In genomic region chr12:72889791-72890190, GRCh38 we compare ENCODE assay signal across 27 cellular contexts.
"Had no signal": no experiment of that assay in that cellular context is flagged by ENCODE, and none has a peak within 500 bp of the region (broad histone marks: within the 10 kb centered on the region; RNA-seq: fewer than 3 reads in every experiment).

No MANE protein-coding gene starts in this region.

- H3K4me1 Mint-ChIP-seq: immature natural killer cell; naive thymus-derived CD4-positive, alpha-beta T cell; stimulated activated naive B cell treated with anti-CD40 and anti-IgM and Interleukin-4, amounts not matched to agents 10 μg/mL and 1 μg/mL and 100 μg/mL, for 72 hours had no signal

- H3K4me3 ChIP-seq: left lung, lower lobe of right lung, mucosa of descending colon, ovary, right atrium auricular region, right lobe of liver, stomach, testis, thyroid gland, upper lobe of right lung had no signal

- FAIRE-seq: islet of Langerhans, kidney, urothelium cell line had no signal

- H3K9me3 ChIP-seq: left lung, lower lobe of right lung, ovary, right atrium auricular region, right lobe of liver, stomach, testis, thyroid gland, upper lobe of right lung had no signal

- H3K27ac ChIP-seq: left lung, lower lobe of right lung, ovary, right atrium auricular region, right lobe of liver, stomach, testis, thyroid gland, upper lobe of right lung had no signal

- H3K4me3 Mint-ChIP-seq: immature natural killer cell; naive thymus-derived CD4-positive, alpha-beta T cell; natural killer cell treated with Interleukin-12 subunit alpha and Interleukin-12 subunit beta and Interleukin-15 and Interleukin-18, amount 100 ng/mL, for 72 hours; stimulated activated naive B cell treated with anti-CD40 and anti-IgM and Interleukin-4, amounts not matched to agents 10 μg/mL and 1 μg/mL and 100 μg/mL, for 72 hours had no signal

- H3K27me3 ChIP-seq: left lung, ovary, right atrium auricular region, right lobe of liver, stomach, testis, thyroid gland, upper lobe of right lung had no signal

- H3K36me3 Mint-ChIP-seq: immature natural killer cell; naive thymus-derived CD4-positive, alpha-beta T cell; natural killer cell treated with Interleukin-12 subunit alpha and Interleukin-12 subunit beta and Interleukin-15 and Interleukin-18, amount 100 ng/mL, for 72 hours; stimulated activated naive B cell treated with anti-CD40 and anti-IgM and Interleukin-4, amounts not matched to agents 10 μg/mL and 1 μg/mL and 100 μg/mL, for 72 hours had no signal

- H3K27ac Mint-ChIP-seq: immature natural killer cell; naive thymus-derived CD4-positive, alpha-beta T cell; natural killer cell treated with Interleukin-12 subunit alpha and Interleukin-12 subunit beta and Interleukin-15 and Interleukin-18, amount 100 ng/mL, for 72 hours; progenitor cell of endocrine pancreas; stimulated activated naive B cell treated with anti-CD40 and anti-IgM and Interleukin-4, amounts not matched to agents 10 μg/mL and 1 μg/mL and 100 μg/mL, for 72 hours had no signal

- H3K27me3 Mint-ChIP-seq: naive thymus-derived CD4-positive, alpha-beta T cell; natural killer cell treated with Interleukin-12 subunit alpha and Interleukin-12 subunit beta and Interleukin-15 and Interleukin-18, amount 100 ng/mL, for 72 hours; progenitor cell of endocrine pancreas; stimulated activated naive B cell treated with anti-CD40 and anti-IgM and Interleukin-4, amounts not matched to agents 10 μg/mL and 1 μg/mL and 100 μg/mL, for 72 hours had no signal

- H3K36me3 ChIP-seq: left lung, lower lobe of right lung, ovary, right atrium auricular region, right lobe of liver, stomach, thyroid gland, upper lobe of right lung had no signal

- H3K9me3 Mint-ChIP-seq: stimulated activated naive B cell treated with anti-CD40 and anti-IgM and Interleukin-4, amounts not matched to agents 10 μg/mL and 1 μg/mL and 100 μg/mL, for 72 hours had no signal

- DNase-seq: hypothalamus; immature natural killer cell; kidney; left colon; left lung; lower lobe of right lung; midbrain; mucosa of descending colon; naive thymus-derived CD4-positive, alpha-beta T cell; ovary; right lobe of liver; stimulated activated CD4-positive, alpha-beta T cell treated with anti-CD3 and anti-CD28 coated beads, Interleukin-12 subunit alpha, Interleukin-12 subunit beta, amount 100 ng/mL, for 4 hours; stimulated activated CD4-positive, alpha-beta T cell treated with anti-CD3 and anti-CD28 coated beads, Interleukin-15, amount 100 ng/mL, for 24 hours; stimulated activated CD4-positive, alpha-beta T cell treated with anti-CD3 and anti-CD28 coated beads, Interleukin-2, amount 100 ng/mL, for 24 hours; stimulated activated CD4-positive, alpha-beta T cell treated with anti-CD3 and anti-CD28 coated beads, Interleukin-4, amount 100 ng/mL, for 1 hour; stimulated activated naive B cell treated with anti-CD40 and anti-IgM and Interleukin-4, amounts not matched to agents 10 μg/mL and 1 μg/mL and 100 μg/mL, for 72 hours; stimulated activated naive CD8-positive, alpha-beta T cell treated with anti-CD3 and anti-CD28 coated beads, Interleukin-15, Interleukin-2, amounts not matched to agents 100 U/mL and 50 U/mL, for 24 hours; stomach; testis; thyroid gland; trophoblast cell; upper lobe of right lung had no signal

- H3K4me1 ChIP-seq: left lung, lower lobe of right lung, right atrium auricular region, right lobe of liver, stomach, testis, thyroid gland, upper lobe of right lung had no signal
